In genomic region chr20:51931321-51931720, GRCh38 we compare ENCODE assay signal across 23 cellular contexts.
DNase-seq lines count a peak whose midpoint lies in the region; ATAC-seq, FAIRE-seq and TF ChIP-seq lines count a peak whose summit lies in the region.
"Had no signal": no experiment of that assay in that cellular context is flagged by ENCODE, and none has a peak within 500 bp of the region (broad histone marks: within the 10 kb centered on the region; RNA-seq: fewer than 3 reads in every experiment).

No MANE protein-coding gene starts in this region.

- no peak for TF ChIP-seq POLR2A in H1 (IDR thresholded peaks at IDR 0.05; ENCODE audit: control extremely low read depth in 1 of 2, low read depth in 2 of 2, low read length in 2 of 2)

- H2BK15ac ChIP-seq in H1 (ENCODE audit: low read length) = no peak overlapping the region

- H3K27ac ChIP-seq in H1 (ENCODE audit: low read depth, low read length) = no peak overlapping the region
- H3K27ac ChIP-seq: colonic mucosa, KMS-11, tibial artery had no signal

- H2AK5ac ChIP-seq in H1 (ENCODE audit: low read depth, low read length) = no peak overlapping the region

- H3K79me2 ChIP-seq in H1 (ENCODE audit: control insufficient read depth in 1 of 2, insufficient read depth in 2 of 2, low read length in 2 of 2) = no peaks in the 10 kb centered on the region

- no peak overlapping the region for H4K91ac ChIP-seq in H1 (replicated peaks; ENCODE audit: insufficient read length, low read length)

- BruUV-seq in Caco-2 (replicated peaks; lab: Mats Ljungman, UMichigan) = no TSS peak

- H3K4me3 Mint-ChIP-seq in Caco-2 (ENCODE audit: unreplicated experiment) = peak overlapping the region; percentile 65
- peak overlapping the region; percentile 78 for H3K4me3 Mint-ChIP-seq in nephron progenitor cell
- H3K4me3 Mint-ChIP-seq: CD4-positive, alpha-beta T cell; naive thymus-derived CD4-positive, alpha-beta T cell had no signal

- WGBS in H1 (ENCODE audit: extremely low coverage in 1 of 2, insufficient coverage in 1 of 2, insufficient read length in 1 of 2, insufficient replicate concordance in 2 of 2, low coverage in 1 of 2, low lambda C conversion rate in 2 of 2, missing lambda C conversion rate in 1 of 2), 2 experiments = 94% methylated on average over 6 of the region's 6 CpGs; no CpG with 5 or more reads in 1 of the 2 experiments

- H3K27me3 Mint-ChIP-seq in Caco-2 (ENCODE audit: insufficient read depth, unreplicated experiment) (no peaks in the 10 kb centered on the region), nephron progenitor cell (ENCODE audit: low read depth, poor library complexity) (no peaks in the 10 kb centered on the region)
- H3K27me3 Mint-ChIP-seq: CD4-positive, alpha-beta T cell had no signal

- no peaks in the 10 kb centered on the region for H3K23me2 ChIP-seq in H1 (ENCODE audit: low read depth, low read length)

- H3K79me1 ChIP-seq in H1 (ENCODE audit: low read depth, low read length) = no peaks in the 10 kb centered on the region

- no peak overlapping the region for H2BK120ac ChIP-seq in H1 (replicated peaks; ENCODE audit: low read depth, low read length)

- intact Hi-C loops in Caco-2 (cut with micrococcal nuclease; ENCODE audit: unreplicated experiment) = loop anchor here (1.0 to 5.0 kb wide), 2 partner anchors 13 to 129 kb away; partner anchors contain the start of gene SALL4

- CTCF ChIA-PET in Caco-2 (lab: Charles Lee) (interaction anchor here (0.6 to 1.5 kb wide), 7 partner anchors 10 to 307 kb away, joined by 3 to 6 read pairs (median 4); no protein-coding TSS in a partner anchor), H1 (lab: Charles Lee; ENCODE audit: partially characterized antibody) (interaction anchor here (0.6 to 1.0 kb wide), 3 partner anchors 11 to 1510 kb away, joined by 3 to 4 read pairs (median 3); no protein-coding TSS in a partner anchor)

- no peaks in the 10 kb centered on the region for H3K9me3 Mint-ChIP-seq in Caco-2 (ENCODE audit: unreplicated experiment)
- H3K9me3 Mint-ChIP-seq in nephron progenitor cell = no peaks in the 10 kb centered on the region
- H3K9me3 Mint-ChIP-seq: CD4-positive, alpha-beta T cell had no signal

- H2BK20ac ChIP-seq in H1 (ENCODE audit: low read length) = 0 out of 2 replicates have a peak overlapping the region, but pooled peaks have one; percentile 35

- no peak overlapping the region for H3K4me2 ChIP-seq in H1 (ENCODE audit: insufficient read depth in 1 of 2, low read depth in 2 of 2, low read length in 2 of 2)
- H3K4me2 ChIP-seq: KMS-11 had no signal

- no peak for ATAC-seq in activated CD4-positive, CD25-positive, alpha-beta regulatory T cell treated with anti-CD3 and anti-CD28 coated beads, Interleukin-2, amount 50 U/mL, for 24 hours
- no peak for ATAC-seq in HG03196 (IDR thresholded peaks at IDR 0.05; ENCODE audit: unreplicated experiment)
- no peak for ATAC-seq in HG03159 (IDR thresholded peaks at IDR 0.05; ENCODE audit: unreplicated experiment)
- ATAC-seq: GM12878; naive thymus-derived CD4-positive, alpha-beta T cell had no signal

- TF ChIP-seq CTCF in Caco-2 (IDR thresholded peaks at IDR 0.05; ENCODE audit: insufficient read depth in 1 of 2, low read depth in 1 of 2, low read length in 1 of 2, severe bottlenecking in 1 of 2, unreplicated experiment in 1 of 2) = no peak
- no peak for TF ChIP-seq CTCF in H1 (IDR thresholded peaks at IDR 0.05; ENCODE audit: control extremely low read depth in 1 of 3, insufficient read depth in 1 of 3, low read depth in 1 of 3, low read length in 3 of 3)
- TF ChIP-seq CTCF in nephron progenitor cell (IDR thresholded peaks at IDR 0.05) = no peak

- no peaks in the 10 kb centered on the region for H3K27me3 ChIP-seq in Caco-2 (replicated peaks; ENCODE audit: control insufficient read depth, insufficient read depth, low read length)
- no peaks in the 10 kb centered on the region for H3K27me3 ChIP-seq in H1 (replicated peaks in 1 of 4; ENCODE audit: control insufficient read depth in 3 of 4, extremely low read depth in 1 of 4, insufficient read depth in 3 of 4, low read length in 3 of 4)
- H3K27me3 ChIP-seq: colonic mucosa had no signal

- H3K4me1 Mint-ChIP-seq in Caco-2 (ENCODE audit: low read depth, unreplicated experiment) (peaks cover 33% of the 10 kb centered on the region), nephron progenitor cell (peaks cover 68% of the 10 kb centered on the region)

- TF ChIP-seq EP300 in H1 (IDR thresholded peaks at IDR 0.05; ENCODE audit: borderline replicate concordance in 1 of 2, low read depth in 2 of 2, low read length in 2 of 2) = no peak

- H3K14ac ChIP-seq in H1 (ENCODE audit: insufficient read length) = no peak overlapping the region

- H3K4ac ChIP-seq in H1 (replicated peaks; ENCODE audit: insufficient read length, low read depth, low read length) = no peak overlapping the region

- H3K18ac ChIP-seq in H1 (ENCODE audit: extremely low read depth, low read length) = no peak overlapping the region

- H2BK5ac ChIP-seq in H1 (ENCODE audit: low read depth, low read length) = no peak overlapping the region

- DNase-seq in Caco-2 (peak; percentile 78 to 79), NCI-H69 (lab: John Stamatoyannopoulos, UW) (peak; percentile 14), H1 (ENCODE audit: low read depth in 1 of 2, low spot score in 2 of 2) (no peak), nephron progenitor cell (peak; percentile 21)
- no peak for DNase-seq in activated T-cell treated with anti-CD3 and anti-CD28 coated beads, Interleukin-2, amount 50 U/mL, for 1 hour
- DNase-seq: activated CD4-positive, CD25-positive, alpha-beta regulatory T cell treated with anti-CD3 and anti-CD28 coated beads, Interleukin-2, amount 50 U/mL, for 72 hours; activated CD8-positive, alpha-beta memory T cell treated with anti-CD3 and anti-CD28 coated beads for 24 hours; CD4-positive, alpha-beta T cell; colonic mucosa; MV-4-11; naive thymus-derived CD4-positive, alpha-beta T cell; NCI-H187; posterior cingulate gyrus; RPMI8226; stimulated activated CD4-positive, alpha-beta T cell treated with anti-CD3 and anti-CD28 coated beads, Interleukin-2, amount 100 ng/mL, for 24 hours; stimulated activated naive CD4-positive, alpha-beta T cell treated with Interleukin-2 at 50 U/mL for 16 hours; T-helper 9 cell; tibial artery had no signal

- H3K4me1 ChIP-seq in Caco-2 (peaks cover 34% of the 10 kb centered on the region), H1 (replicated peaks in 1 of 4; ENCODE audit: control insufficient read depth in 3 of 4, insufficient read depth in 4 of 4, low read length in 3 of 4) (no peaks in the 10 kb centered on the region)
- H3K4me1 ChIP-seq: colonic mucosa had no signal

- H3K23ac ChIP-seq in H1 (ENCODE audit: insufficient read length) = no peak overlapping the region

- no peak for FAIRE-seq in H1 (lab: Jason Lieb, UNC)
- FAIRE-seq: GM12878 had no signal

- no peak overlapping the region for H2BK12ac ChIP-seq in H1 (ENCODE audit: low read depth, low read length)

- H3K56ac ChIP-seq in H1 (replicated peaks; ENCODE audit: insufficient read length, low read depth, low read length) = no peak overlapping the region

- H4K8ac ChIP-seq in H1 (ENCODE audit: extremely low read depth, insufficient read depth, low read length) = no peak overlapping the region

- H4K20me1 ChIP-seq in H1 (replicated peaks in 1 of 2; ENCODE audit: control insufficient read depth in 1 of 2, insufficient read depth in 2 of 2, low read length in 2 of 2) = no peaks in the 10 kb centered on the region

- H3K27ac Mint-ChIP-seq in Caco-2 (ENCODE audit: unreplicated experiment) (peak overlapping the region; percentile 80), nephron progenitor cell (peak overlapping the region; percentile 99)
- H3K27ac Mint-ChIP-seq: CD4-positive, alpha-beta T cell; naive thymus-derived CD4-positive, alpha-beta T cell had no signal

- H3K9me3 ChIP-seq in Caco-2 (no peaks in the 10 kb centered on the region), H1 (ENCODE audit: insufficient read depth in 2 of 2, low read depth in 1 of 2, low read length in 1 of 2) (no peaks in the 10 kb centered on the region)
- H3K9me3 ChIP-seq: colonic mucosa, tibial artery had no signal

- POLR2A ChIA-PET in Caco-2 (lab: Charles Lee) (interaction anchor here (0.6 kb wide), 1 partner anchor 230 kb away, joined by 3 read pairs; no protein-coding TSS in a partner anchor), H1 (lab: Charles Lee; ENCODE audit: partially characterized antibody) (interaction anchor here (0.5 to 1.2 kb wide), 2 partner anchors 13 to 1075 kb away, joined by 3 read pairs; no protein-coding TSS in a partner anchor)

- peak overlapping the region; percentile 56; the same call in 1 of the 2 replicates for H2AFZ ChIP-seq in H1 (ENCODE audit: low read length)

- H3K36me3 Mint-ChIP-seq in Caco-2 (ENCODE audit: insufficient read depth, unreplicated experiment) (no peaks in the 10 kb centered on the region), nephron progenitor cell (ENCODE audit: low read depth) (no peaks in the 10 kb centered on the region)
- H3K36me3 Mint-ChIP-seq: naive thymus-derived CD4-positive, alpha-beta T cell had no signal

- H3K36me3 ChIP-seq in Caco-2 (ENCODE audit: control insufficient read depth, insufficient read depth, low read length) (no peaks in the 10 kb centered on the region), H1 (ENCODE audit: control insufficient read depth in 2 of 4, insufficient read depth in 4 of 4, low read length in 3 of 4) (no peaks in the 10 kb centered on the region)
- H3K36me3 ChIP-seq: colonic mucosa, tibial artery had no signal

- no peak overlapping the region for H4K5ac ChIP-seq in H1 (ENCODE audit: insufficient read length, low read depth, low read length)

- H3K4me3 ChIP-seq in Caco-2 (ENCODE audit: low read depth, low read length) (peak overlapping the region; percentile 15), H1 (ENCODE audit: extremely low read depth in 1 of 4, insufficient read depth in 2 of 4, low read depth in 3 of 4, low read length in 4 of 4) (no peak overlapping the region)
- H3K4me3 ChIP-seq: colonic mucosa, GM12878, tibial artery had no signal

- no peak overlapping the region for H3K9ac ChIP-seq in H1 (replicated peaks in 1 of 4; ENCODE audit: extremely low read depth in 1 of 4, low read depth in 3 of 4, low read length in 3 of 4)
- H3K9ac ChIP-seq: KMS-11 had no signal

- TF ChIP-seq RAD21 in H1 (IDR thresholded peaks at IDR 0.05 in 1 of 2, conservative IDR thresholded peaks at IDR 0.05 in 1 of 2; ENCODE audit: low read depth in 2 of 2, low read length in 2 of 2) = no peak

TF ChIP-seq in H1, 55 proteins besides CTCF, POLR2A, EP300 and RAD21:
- no peak for TF ChIP-seq HDAC6 (IDR thresholded peaks at IDR 0.05; ENCODE audit: low read depth, low read length)
- no peak for TF ChIP-seq RFX5 (IDR thresholded peaks at IDR 0.05; ENCODE audit: borderline replicate concordance, low read depth, low read length)
- no peak for TF ChIP-seq HDAC2 (IDR thresholded peaks at IDR 0.05; ENCODE audit: borderline replicate concordance in 1 of 2, low read depth in 2 of 2, low read length in 2 of 2)
- TF ChIP-seq FOSL1 (IDR thresholded peaks at IDR 0.05; ENCODE audit: insufficient read depth, low read depth, low read length) = no peak
- no peak for TF ChIP-seq EZH2 (IDR thresholded peaks at IDR 0.05; ENCODE audit: low read depth, low read length, severe bottlenecking)

Comparison
In these comparisons a context has a peak if more than half of its experiments do, and no peak if none do; other contexts are left out.
1. DNase-seq: peak in Caco-2 (2 of 2), NCI-H69 (single experiment) and nephron progenitor cell (single experiment); none in H1 (0 of 2) and activated T-cell treated with anti-CD3 and anti-CD28 coated beads, Interleukin-2, amount 50 U/mL, for 1 hour (single experiment).